ENCODE assay signal across 12 cellular contexts in the genomic region with DNA sequence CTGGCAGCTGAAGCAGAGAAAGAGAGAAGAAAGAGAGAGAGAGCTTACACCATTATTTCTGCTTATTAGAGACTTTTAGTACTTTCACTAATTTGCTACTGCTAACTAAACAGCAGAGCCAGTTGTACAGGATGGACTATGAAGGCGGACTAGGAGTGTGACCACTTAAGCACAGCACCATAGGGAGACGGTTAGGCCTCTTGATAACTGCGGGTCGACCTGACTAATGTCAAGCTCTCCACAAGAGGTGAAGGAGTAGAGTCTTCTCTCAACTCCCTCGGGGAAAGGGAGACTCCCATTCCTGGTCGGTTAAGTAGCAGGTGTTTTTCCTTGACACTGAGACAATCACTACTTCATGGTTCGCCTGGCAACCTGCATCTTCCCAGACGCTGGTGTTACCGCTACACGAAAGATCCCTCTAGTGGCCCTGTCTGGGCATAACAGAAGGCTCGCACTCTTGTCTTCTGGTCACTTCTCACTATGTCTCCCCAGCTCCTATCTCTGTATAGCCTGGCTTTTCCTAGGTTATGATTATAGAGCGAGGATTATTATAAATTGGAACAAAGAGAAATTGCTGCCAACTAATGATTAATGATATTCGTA. TPM values are rescaled to one million over a fixed set of nuclear protein-coding genes. Genes with fewer than 3 reads are reported as not detected.
A peak's percentile ranks its signal among the peaks of the same experiment; 100 is the strongest.
DNase-seq lines count a peak whose midpoint lies in the region; ATAC-seq and TF ChIP-seq lines count a peak whose summit lies in the region.
"Had no signal": no experiment of that assay in that cellular context is flagged by ENCODE, and none has a peak within 500 bp of the region (broad histone marks: within the 10 kb centered on the region; RNA-seq: fewer than 3 reads in every experiment).

No MANE protein-coding gene starts in this region.

- H3K4me1 Mint-ChIP-seq in activated T-cell treated with anti-CD3 and anti-CD28 coated beads, Interleukin-2, amount 50 U/mL, for 24 hours (ENCODE audit: low read depth) = no peaks in the 10 kb centered on the region
- H3K4me1 Mint-ChIP-seq: activated naive CD8-positive, alpha-beta T cell treated with anti-CD3 and anti-CD28 coated beads for 36 hours had no signal

- no peak for DNase-seq in DND-41
- peak; percentile 51 for DNase-seq in HT-29 (ENCODE audit: low spot score)
- peak; percentile 46 for DNase-seq in kidney tubule cell (ENCODE audit: low spot score)
- DNase-seq in activated T-cell treated with anti-CD3 and anti-CD28 coated beads, Interleukin-2, amount 50 U/mL, for 24 hours = no peak
- DNase-seq in NCI-H146 (lab: John Stamatoyannopoulos, UW) = no peak
- no peak for DNase-seq in upper lobe of left lung
- DNase-seq: activated naive CD8-positive, alpha-beta T cell treated with anti-CD3 and anti-CD28 coated beads for 36 hours; NCI-H748 treated with DMSO at 0.1 percent for 48 hours had no signal

- no peak overlapping the region for H3K27ac ChIP-seq in DND-41 (ENCODE audit: low read length)
- no peak overlapping the region for H3K27ac ChIP-seq in upper lobe of left lung

- TF ChIP-seq EP300 in upper lobe of left lung (IDR thresholded peaks at IDR 0.05) = no peak

- H3K36me3 ChIP-seq in DND-41 (ENCODE audit: insufficient read depth, low read length) = no peaks in the 10 kb centered on the region
- no peaks in the 10 kb centered on the region for H3K36me3 ChIP-seq in upper lobe of left lung

- TF ChIP-seq POLR2A in upper lobe of left lung (IDR thresholded peaks at IDR 0.05) = no peak

- H3K4me3 ChIP-seq in DND-41 (ENCODE audit: low read depth in 1 of 2, low read length in 2 of 2) = no peak overlapping the region
- H3K4me3 ChIP-seq in WI38 (ENCODE audit: low read depth, low read length) = no peak overlapping the region
- no peak overlapping the region for H3K4me3 ChIP-seq in upper lobe of left lung
- H3K4me3 ChIP-seq: lung had no signal

- 36 to 40% methylated on average over 13 of the region's 13 CpGs for WGBS in upper lobe of left lung, 2 donors

- H3K9ac ChIP-seq in DND-41 (ENCODE audit: low read depth, low read length) = no peak overlapping the region

- H3K4me2 ChIP-seq in DND-41 (ENCODE audit: insufficient read depth, low read length) = no peak overlapping the region

- no peaks in the 10 kb centered on the region for H4K20me1 ChIP-seq in DND-41 (ENCODE audit: insufficient read depth, low read length)

- no peak overlapping the region for H3K27ac Mint-ChIP-seq in activated T-cell treated with anti-CD3 and anti-CD28 coated beads, Interleukin-2, amount 50 U/mL, for 24 hours
- H3K27ac Mint-ChIP-seq: activated naive CD8-positive, alpha-beta T cell treated with anti-CD3 and anti-CD28 coated beads for 36 hours had no signal

- H3K27me3 Mint-ChIP-seq in activated T-cell treated with anti-CD3 and anti-CD28 coated beads, Interleukin-2, amount 50 U/mL, for 24 hours = peaks cover 55% of the 10 kb centered on the region

- H3K4me1 ChIP-seq in DND-41 (ENCODE audit: insufficient read depth, low read length) (no peaks in the 10 kb centered on the region), upper lobe of left lung (no peaks in the 10 kb centered on the region)

- H3K9me3 Mint-ChIP-seq in activated T-cell treated with anti-CD3 and anti-CD28 coated beads, Interleukin-2, amount 50 U/mL, for 24 hours = no peaks in the 10 kb centered on the region
- H3K9me3 Mint-ChIP-seq: activated naive CD8-positive, alpha-beta T cell treated with anti-CD3 and anti-CD28 coated beads for 36 hours had no signal

- H3K36me3 Mint-ChIP-seq in activated T-cell treated with anti-CD3 and anti-CD28 coated beads, Interleukin-2, amount 50 U/mL, for 24 hours (ENCODE audit: low read depth) = no peaks in the 10 kb centered on the region
- H3K36me3 Mint-ChIP-seq: activated naive CD8-positive, alpha-beta T cell treated with anti-CD3 and anti-CD28 coated beads for 36 hours had no signal

- H3K9me3 ChIP-seq in DND-41 (ENCODE audit: insufficient read depth, low read length, severe bottlenecking) = no peaks in the 10 kb centered on the region
- H3K9me3 ChIP-seq in upper lobe of left lung = no peaks in the 10 kb centered on the region

- H3K4me3 Mint-ChIP-seq in activated T-cell treated with anti-CD3 and anti-CD28 coated beads, Interleukin-2, amount 50 U/mL, for 24 hours = no peak overlapping the region
- H3K4me3 Mint-ChIP-seq: activated naive CD8-positive, alpha-beta T cell treated with anti-CD3 and anti-CD28 coated beads for 36 hours had no signal

- TF ChIP-seq CTCF in DND-41 (IDR thresholded peaks at IDR 0.05; ENCODE audit: borderline replicate concordance, extremely low read depth, low read length, poor library complexity, severe bottlenecking) (peak; percentile 45), WI38 (IDR thresholded peaks at IDR 0.05; ENCODE audit: low read depth, low read length) (peak; percentile 39), upper lobe of left lung (IDR thresholded peaks at IDR 0.05) (peak in 1 of 6 experiments; percentile 15)

- H3K79me2 ChIP-seq in DND-41 (ENCODE audit: insufficient read depth, low read length) = no peaks in the 10 kb centered on the region

- no peak for ATAC-seq in DND-41 (ENCODE audit: insufficient read depth, low read depth)
- no peak for ATAC-seq in upper lobe of left lung (ENCODE audit: low FRiP score in 2 of 2)

- H3K27me3 ChIP-seq in DND-41 (ENCODE audit: insufficient read depth, low read length, poor library complexity) = no peaks in the 10 kb centered on the region
- H3K27me3 ChIP-seq in upper lobe of left lung = no peaks in the 10 kb centered on the region

- H2AFZ ChIP-seq in DND-41 (ENCODE audit: low read depth, low read length) = no peak overlapping the region

RNA-seq across cellular contexts. Expression of a gene that starts 5.3 kb away (rescaled TPM):
- total RNA-seq in HT-29 (2014; rRNA removed; shearing (Covaris generic)) = not detected in 2 replicates
- not detected for total RNA-seq in upper lobe of left lung
- total RNA-seq: activated naive CD8-positive, alpha-beta T cell treated with anti-CD3 and anti-CD28 coated beads for 36 hours; endothelial cell of umbilical vein; lung; pulmonary artery endothelial cell had no signal

RNA-seq across cellular contexts. Expression of a gene that starts 24.6 kb away (rescaled TPM):
- not detected in 2 replicates for total RNA-seq in HT-29 (2014; rRNA removed; shearing (Covaris generic))
- total RNA-seq in upper lobe of left lung = not detected
- total RNA-seq: activated naive CD8-positive, alpha-beta T cell treated with anti-CD3 and anti-CD28 coated beads for 36 hours; endothelial cell of umbilical vein; lung; pulmonary artery endothelial cell had no signal

Comparison
In these comparisons a context has a peak if more than half of its experiments do, and no peak if none do; other contexts are left out.
1. DNase-seq: peak in HT-29 (single experiment) and kidney tubule cell (single experiment); none in DND-41 (single experiment), activated T-cell treated with anti-CD3 and anti-CD28 coated beads, Interleukin-2, amount 50 U/mL, for 24 hours (single experiment), NCI-H146 (single experiment) and upper lobe of left lung (0 of 2).